35 cellular contexts compared by ENCODE assay signal in genomic region chr14:52262600-52262999, GRCh38. TPM values are rescaled to one million over a fixed set of nuclear protein-coding genes. Genes with fewer than 3 reads are reported as not detected.
"Had no signal": no experiment of that assay in that cellular context is flagged by ENCODE, and none has a peak within 500 bp of the region (broad histone marks: within the 10 kb centered on the region; RNA-seq: fewer than 3 reads in every experiment).

No MANE protein-coding gene starts in this region.

- H2AFZ ChIP-seq: hepatocyte had no signal

- ATAC-seq: foreskin keratinocyte; gastroesophageal sphincter; heart left ventricle; left cardiac atrium; left lung; naive thymus-derived CD8-positive, alpha-beta T cell; pancreas; sciatic nerve had no signal

- H3K27me3 ChIP-seq: thyroid gland, vagina had no signal

- H3K27ac Mint-ChIP-seq: progenitor cell of endocrine pancreas had no signal

- H3K4me3 Mint-ChIP-seq: naive thymus-derived CD8-positive, alpha-beta T cell; neural crest cell had no signal

- H3K36me3 ChIP-seq: esophagus muscularis mucosa, gastroesophageal sphincter, heart left ventricle, left lung, pancreas, stomach, thyroid gland, vagina had no signal

- DNase-seq: dermis blood vessel endothelial cell; effector memory CD4-positive, alpha-beta T cell; foreskin keratinocyte; heart left ventricle; left cardiac atrium; left lung; mesendoderm; midbrain; naive thymus-derived CD8-positive, alpha-beta T cell; occipital lobe; pancreas; stimulated activated CD4-positive, alpha-beta T cell treated with anti-CD3 and anti-CD28 coated beads, Interleukin-12 subunit alpha, Interleukin-12 subunit beta, amount 100 ng/mL, for 4 hours; stimulated activated CD4-positive, alpha-beta T cell treated with anti-CD3 and anti-CD28 coated beads, Interleukin-1b, Interleukin-23, amount 100 ng/mL, for 48 hours; stimulated activated CD4-positive, alpha-beta T cell treated with anti-CD3 and anti-CD28 coated beads, Interleukin-4, amount 100 ng/mL, for 1 hour; stimulated activated CD8-positive, alpha-beta memory T cell treated with anti-CD3 and anti-CD28 coated beads, Interleukin-4, amount 100 ng/mL, for 48 hours; stimulated activated naive CD4-positive, alpha-beta T cell treated with Interleukin-2 at 50 U/mL for 16 hours; stomach; thyroid gland; trophoblast cell had no signal

- H3K4me1 ChIP-seq: foreskin keratinocyte, pancreas had no signal

- H3K27ac ChIP-seq: coronary artery, esophagus muscularis mucosa, foreskin keratinocyte, gastroesophageal sphincter, heart left ventricle, hepatocyte, left lung, pancreas, stomach, thyroid gland, vagina had no signal

- H3K4me3 ChIP-seq: coronary artery, esophagus muscularis mucosa, gastroesophageal sphincter, heart left ventricle, hepatocyte, left lung, pancreas, smooth muscle cell, stomach, thyroid gland, vagina had no signal

- H3K36me3 Mint-ChIP-seq: naive thymus-derived CD8-positive, alpha-beta T cell had no signal

- FAIRE-seq: endothelial cell of umbilical vein, islet of Langerhans, pancreas had no signal

- H3K79me2 ChIP-seq: hepatocyte had no signal

- H3K4me2 ChIP-seq: hepatocyte, smooth muscle cell had no signal

- H3K9me3 ChIP-seq: esophagus muscularis mucosa, gastroesophageal sphincter, heart left ventricle, left lung, pancreas, stomach, thyroid gland, vagina had no signal

RNA-seq across cellular contexts. Expression of gene PTGDR, which starts 4.9 kb away (rescaled TPM):
- total RNA-seq: dermis blood vessel endothelial cell, endothelial cell of umbilical vein, epithelial cell of proximal tubule, fibroblast of lung, foreskin keratinocyte, kidney epithelial cell, lung microvascular endothelial cell, neural crest cell, progenitor cell of endocrine pancreas, smooth muscle cell had no signal
- polyA plus RNA-seq: endothelial cell of umbilical vein, foreskin keratinocyte, smooth muscle cell, stomach had no signal

RNA-seq across cellular contexts. Expression of gene PTGER2, which starts 51.5 kb away (rescaled TPM):
- total RNA-seq: endothelial cell of umbilical vein, lung microvascular endothelial cell, neural crest cell, occipital lobe, temporal lobe had no signal
- polyA plus RNA-seq: endothelial cell of umbilical vein had no signal
